Comparison of ENCODE assay signal across 7 cellular contexts in genomic region chr14:105627287-105627686, GRCh38.
DNase-seq lines count a peak whose midpoint lies in the region; ATAC-seq and TF ChIP-seq lines count a peak whose summit lies in the region.
"Not testable (repeated sequence)": the region's sequence is repeated elsewhere in the genome, so short reads cannot be mapped to it uniquely, and the experiment has no call there.

No MANE protein-coding gene starts in this region.

- not testable (repeated sequence) for H3K36me3 ChIP-seq in OCI-LY1 (ENCODE audit: insufficient read depth, low read length); SU-DHL-6 (ENCODE audit: low read length)

- not testable (repeated sequence) for H4K20me1 ChIP-seq in OCI-LY1 (ENCODE audit: insufficient read depth, low read length); SU-DHL-6 (ENCODE audit: low read depth, low read length)

- H3K36me3 Mint-ChIP-seq in naive B cell = not testable (repeated sequence)
- H3K36me3 Mint-ChIP-seq in stimulated activated memory B cell treated with anti-CD40 and anti-IgM and Interleukin-4, amounts not matched to agents 10 μg/mL and 1 μg/mL and 100 μg/mL, for 72 hours = peaks cover 55% of the 10 kb centered on the region

- peak; percentile 73 for ATAC-seq in left lobe of liver
- not testable (repeated sequence) for ATAC-seq in naive B cell (ENCODE audit: low read depth in 2 of 2); stimulated activated memory B cell treated with anti-CD40 and anti-IgM and Interleukin-4, amounts not matched to agents 10 μg/mL and 1 μg/mL and 100 μg/mL, for 72 hours

- DNase-seq in DMS 273 (lab: John Stamatoyannopoulos, UW; ENCODE audit: unreplicated experiment) = peak; percentile 18
- not testable (repeated sequence) for DNase-seq in GM12865 (ENCODE audit: low read depth); left lobe of liver (ENCODE audit: low spot score); naive B cell

- peak overlapping the region in 2 of 6 donors; percentile 69 to 74 for H3K27ac Mint-ChIP-seq in naive B cell
- peak overlapping the region; percentile 93 for H3K27ac Mint-ChIP-seq in stimulated activated memory B cell treated with anti-CD40 and anti-IgM and Interleukin-4, amounts not matched to agents 10 μg/mL and 1 μg/mL and 100 μg/mL, for 72 hours

- H3K9ac ChIP-seq in OCI-LY1 (ENCODE audit: low read length) (peak overlapping the region; percentile 69), SU-DHL-6 (ENCODE audit: low read length) (peak overlapping the region; percentile 49; the same call in 1 of the 2 replicates)

- not testable (repeated sequence) for H3K9me2 ChIP-seq in OCI-LY1 (ENCODE audit: low read depth, low read length); SU-DHL-6 (replicated peaks; ENCODE audit: insufficient read depth, low read length)

- not testable (repeated sequence) for TF ChIP-seq CTCF in GM12865 (IDR thresholded peaks at IDR 0.05; ENCODE audit: insufficient read depth, low read depth, low read length, missing control alignments); OCI-LY1 (IDR thresholded peaks at IDR 0.05; ENCODE audit: low read length); SU-DHL-6 (IDR thresholded peaks at IDR 0.05; ENCODE audit: insufficient read depth, low read length, poor library complexity, severe bottlenecking)

- peaks cover 15 to 29% (median 15%) of the 10 kb centered on the region in 3 donors for H3K4me1 Mint-ChIP-seq in naive B cell
- H3K4me1 Mint-ChIP-seq in stimulated activated memory B cell treated with anti-CD40 and anti-IgM and Interleukin-4, amounts not matched to agents 10 μg/mL and 1 μg/mL and 100 μg/mL, for 72 hours = peaks cover 51% of the 10 kb centered on the region

- peak overlapping the region; percentile 92 for H3K27ac ChIP-seq in OCI-LY1 (ENCODE audit: low read depth, low read length, poor library complexity, severe bottlenecking)
- H3K27ac ChIP-seq in SU-DHL-6 (ENCODE audit: low read depth, low read length) = peak overlapping the region; percentile 79

- not testable (repeated sequence) for H3K27me3 Mint-ChIP-seq in naive B cell; stimulated activated memory B cell treated with anti-CD40 and anti-IgM and Interleukin-4, amounts not matched to agents 10 μg/mL and 1 μg/mL and 100 μg/mL, for 72 hours

- not testable (repeated sequence) for H3K9me3 Mint-ChIP-seq in naive B cell; stimulated activated memory B cell treated with anti-CD40 and anti-IgM and Interleukin-4, amounts not matched to agents 10 μg/mL and 1 μg/mL and 100 μg/mL, for 72 hours

- H3K4me3 ChIP-seq in GM12865 (ENCODE audit: low read depth, low read length) = peak overlapping the region; percentile 51
- peak overlapping the region; percentile 46 for H3K4me3 ChIP-seq in OCI-LY1 (ENCODE audit: low read depth, low read length, poor library complexity, severe bottlenecking)
- not testable (repeated sequence) for H3K4me3 ChIP-seq in SU-DHL-6 (ENCODE audit: insufficient read depth, low read length, poor library complexity, severe bottlenecking)

- H3K4me2 ChIP-seq in OCI-LY1 (ENCODE audit: low read length) = peak overlapping the region; percentile 50; the same call in 1 of the 2 replicates
- peak overlapping the region; percentile 33 for H3K4me2 ChIP-seq in SU-DHL-6 (ENCODE audit: low read depth, low read length, poor library complexity, severe bottlenecking)

- not testable (repeated sequence) for H3F3A ChIP-seq in OCI-LY1 (ENCODE audit: insufficient read depth, low read length); SU-DHL-6 (ENCODE audit: insufficient read depth)

- H2AFZ ChIP-seq in OCI-LY1 (ENCODE audit: low read length); SU-DHL-6 (ENCODE audit: low read depth, low read length, severe bottlenecking): not testable (repeated sequence)

- not testable (repeated sequence) for H3K79me2 ChIP-seq in OCI-LY1 (ENCODE audit: insufficient read depth, low read length); SU-DHL-6 (ENCODE audit: insufficient read depth, low read length)

- peak overlapping the region in 6 of 8 donors; percentile 55 to 70 (median 63) for H3K4me3 Mint-ChIP-seq in naive B cell
- H3K4me3 Mint-ChIP-seq in stimulated activated memory B cell treated with anti-CD40 and anti-IgM and Interleukin-4, amounts not matched to agents 10 μg/mL and 1 μg/mL and 100 μg/mL, for 72 hours = peak overlapping the region; percentile 99

- H3K4me1 ChIP-seq in OCI-LY1 (ENCODE audit: insufficient read depth, low read length, severe bottlenecking) = peaks cover 12% of the 10 kb centered on the region

- not testable (repeated sequence) for H3K27me3 ChIP-seq in OCI-LY1 (ENCODE audit: insufficient read depth, low read length); SU-DHL-6 (ENCODE audit: low read length)

- H3K9me3 ChIP-seq in OCI-LY1 (ENCODE audit: low read length); SU-DHL-6 (ENCODE audit: insufficient read depth, low read length): not testable (repeated sequence)
